1 cellular context compared by ENCODE assay signal in the genomic region with DNA sequence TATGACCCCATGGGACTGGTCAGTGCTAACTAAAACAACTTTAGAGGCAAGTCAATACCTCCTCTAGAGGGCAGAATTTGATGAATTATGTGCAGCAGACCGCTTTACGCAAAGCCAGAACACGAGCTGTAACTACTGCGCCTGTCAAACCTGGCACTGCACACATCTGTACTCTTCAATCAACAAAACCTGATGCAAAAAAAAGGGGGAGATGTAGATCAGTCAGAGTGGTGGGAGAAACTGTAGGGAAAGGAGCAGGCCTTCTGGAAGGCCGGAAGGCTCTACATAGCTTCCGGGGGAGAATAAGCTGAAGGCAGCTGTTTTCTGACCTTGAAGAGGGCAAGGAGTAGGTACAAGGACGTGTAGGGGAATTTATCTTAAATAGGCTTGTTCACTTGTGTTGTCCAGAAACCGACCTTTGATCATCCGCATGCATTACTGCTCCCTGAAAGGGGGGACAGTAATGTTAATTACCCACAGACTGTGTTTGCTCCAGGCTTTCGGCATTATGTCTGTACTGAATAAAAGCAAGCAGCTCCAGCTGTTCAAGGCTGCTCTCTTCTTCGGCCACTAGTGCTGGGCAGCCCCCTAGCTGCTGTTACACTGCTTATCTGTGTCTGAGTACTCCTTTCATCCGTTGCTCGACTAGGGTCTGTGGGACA.
TF ChIP-seq lines count a peak whose summit lies in the region.

No MANE protein-coding gene starts in this region.

TF ChIP-seq in HepG2, 621 proteins besides CTCF, POLR2A, EP300 and RAD21 (continued from another document and continues in another):
- TF ChIP-seq, protein P1, sequence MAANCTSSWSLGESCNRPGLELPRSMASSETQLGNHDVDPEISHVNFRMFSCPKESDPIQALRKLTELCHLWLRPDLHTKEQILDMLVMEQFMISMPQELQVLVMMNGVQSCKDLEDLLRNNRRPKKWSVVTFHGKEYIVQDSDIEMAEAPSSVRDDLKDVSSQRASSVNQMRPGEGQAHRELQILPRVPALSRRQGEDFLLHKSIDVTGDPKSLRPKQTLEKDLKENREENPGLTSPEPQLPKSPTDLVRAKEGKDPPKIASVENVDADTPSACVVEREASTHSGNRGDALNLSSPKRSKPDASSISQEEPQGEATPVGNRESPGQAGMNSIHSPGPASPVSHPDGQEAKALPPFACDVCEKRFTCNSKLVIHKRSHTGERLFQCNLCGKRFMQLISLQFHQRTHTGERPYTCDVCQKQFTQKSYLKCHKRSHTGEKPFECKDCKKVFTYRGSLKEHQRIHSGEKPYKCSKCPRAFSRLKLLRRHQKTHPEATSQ (CRISPR knock-in tag; IDR thresholded peaks at IDR 0.05; ENCODE audit: borderline replicate concordance): 0 out of 2 replicates have a peak, but pooled peaks have one; percentile 31
- peak; percentile 58 for TF ChIP-seq SAP130 (CRISPR knock-in tag; IDR thresholded peaks at IDR 0.05; ENCODE audit: low read depth)
- peak; percentile 58; the same call in 1 of the 2 replicates for TF ChIP-seq ZNF292 (CRISPR knock-in tag; IDR thresholded peaks at IDR 0.05; ENCODE audit: borderline replicate concordance, low read depth)
- TF ChIP-seq CBX2 (IDR thresholded peaks at IDR 0.05; ENCODE audit: low read depth, low read length): no peak
- TF ChIP-seq CBX2 (CRISPR knock-in tag; IDR thresholded peaks at IDR 0.05; ENCODE audit: low read depth): no peak
- no peak for TF ChIP-seq ZNF441 (CRISPR knock-in tag; IDR thresholded peaks at IDR 0.05; ENCODE audit: borderline replicate concordance)
- no peak for TF ChIP-seq MATR3 (CRISPR knock-in tag; IDR thresholded peaks at IDR 0.05)
- no peak for TF ChIP-seq SIX1 (CRISPR knock-in tag; IDR thresholded peaks at IDR 0.05; ENCODE audit: borderline replicate concordance)
- TF ChIP-seq, protein P2, sequence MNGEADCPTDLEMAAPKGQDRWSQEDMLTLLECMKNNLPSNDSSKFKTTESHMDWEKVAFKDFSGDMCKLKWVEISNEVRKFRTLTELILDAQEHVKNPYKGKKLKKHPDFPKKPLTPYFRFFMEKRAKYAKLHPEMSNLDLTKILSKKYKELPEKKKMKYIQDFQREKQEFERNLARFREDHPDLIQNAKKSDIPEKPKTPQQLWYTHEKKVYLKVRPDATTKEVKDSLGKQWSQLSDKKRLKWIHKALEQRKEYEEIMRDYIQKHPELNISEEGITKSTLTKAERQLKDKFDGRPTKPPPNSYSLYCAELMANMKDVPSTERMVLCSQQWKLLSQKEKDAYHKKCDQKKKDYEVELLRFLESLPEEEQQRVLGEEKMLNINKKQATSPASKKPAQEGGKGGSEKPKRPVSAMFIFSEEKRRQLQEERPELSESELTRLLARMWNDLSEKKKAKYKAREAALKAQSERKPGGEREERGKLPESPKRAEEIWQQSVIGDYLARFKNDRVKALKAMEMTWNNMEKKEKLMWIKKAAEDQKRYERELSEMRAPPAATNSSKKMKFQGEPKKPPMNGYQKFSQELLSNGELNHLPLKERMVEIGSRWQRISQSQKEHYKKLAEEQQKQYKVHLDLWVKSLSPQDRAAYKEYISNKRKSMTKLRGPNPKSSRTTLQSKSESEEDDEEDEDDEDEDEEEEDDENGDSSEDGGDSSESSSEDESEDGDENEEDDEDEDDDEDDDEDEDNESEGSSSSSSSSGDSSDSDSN (CRISPR knock-in tag; IDR thresholded peaks at IDR 0.05): no peak
- peak; percentile 40; the same call in 1 of the 2 replicates for TF ChIP-seq HMG20B (CRISPR knock-in tag; conservative IDR thresholded peaks at IDR 0.05)
- no peak for TF ChIP-seq SUZ12 (IDR thresholded peaks at IDR 0.05; ENCODE audit: low read depth, low read length)
- no peak for TF ChIP-seq PHB2 (IDR thresholded peaks at IDR 0.05; ENCODE audit: partially characterized antibody)
- TF ChIP-seq, protein P3, sequence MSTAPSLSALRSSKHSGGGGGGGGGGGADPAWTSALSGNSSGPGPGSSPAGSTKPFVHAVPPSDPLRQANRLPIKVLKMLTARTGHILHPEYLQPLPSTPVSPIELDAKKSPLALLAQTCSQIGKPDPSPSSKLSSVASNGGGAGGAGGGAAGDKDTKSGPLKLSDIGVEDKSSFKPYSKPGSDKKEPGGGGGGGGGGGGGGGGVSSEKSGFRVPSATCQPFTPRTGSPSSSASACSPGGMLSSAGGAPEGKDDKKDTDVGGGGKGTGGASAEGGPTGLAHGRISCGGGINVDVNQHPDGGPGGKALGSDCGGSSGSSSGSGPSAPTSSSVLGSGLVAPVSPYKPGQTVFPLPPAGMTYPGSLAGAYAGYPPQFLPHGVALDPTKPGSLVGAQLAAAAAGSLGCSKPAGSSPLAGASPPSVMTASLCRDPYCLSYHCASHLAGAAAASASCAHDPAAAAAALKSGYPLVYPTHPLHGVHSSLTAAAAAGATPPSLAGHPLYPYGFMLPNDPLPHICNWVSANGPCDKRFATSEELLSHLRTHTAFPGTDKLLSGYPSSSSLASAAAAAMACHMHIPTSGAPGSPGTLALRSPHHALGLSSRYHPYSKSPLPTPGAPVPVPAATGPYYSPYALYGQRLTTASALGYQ (CRISPR knock-in tag; IDR thresholded peaks at IDR 0.05): peak; percentile 68
- no peak for TF ChIP-seq ZNF616 (CRISPR knock-in tag; IDR thresholded peaks at IDR 0.05; ENCODE audit: low read depth)
- TF ChIP-seq, protein P4, sequence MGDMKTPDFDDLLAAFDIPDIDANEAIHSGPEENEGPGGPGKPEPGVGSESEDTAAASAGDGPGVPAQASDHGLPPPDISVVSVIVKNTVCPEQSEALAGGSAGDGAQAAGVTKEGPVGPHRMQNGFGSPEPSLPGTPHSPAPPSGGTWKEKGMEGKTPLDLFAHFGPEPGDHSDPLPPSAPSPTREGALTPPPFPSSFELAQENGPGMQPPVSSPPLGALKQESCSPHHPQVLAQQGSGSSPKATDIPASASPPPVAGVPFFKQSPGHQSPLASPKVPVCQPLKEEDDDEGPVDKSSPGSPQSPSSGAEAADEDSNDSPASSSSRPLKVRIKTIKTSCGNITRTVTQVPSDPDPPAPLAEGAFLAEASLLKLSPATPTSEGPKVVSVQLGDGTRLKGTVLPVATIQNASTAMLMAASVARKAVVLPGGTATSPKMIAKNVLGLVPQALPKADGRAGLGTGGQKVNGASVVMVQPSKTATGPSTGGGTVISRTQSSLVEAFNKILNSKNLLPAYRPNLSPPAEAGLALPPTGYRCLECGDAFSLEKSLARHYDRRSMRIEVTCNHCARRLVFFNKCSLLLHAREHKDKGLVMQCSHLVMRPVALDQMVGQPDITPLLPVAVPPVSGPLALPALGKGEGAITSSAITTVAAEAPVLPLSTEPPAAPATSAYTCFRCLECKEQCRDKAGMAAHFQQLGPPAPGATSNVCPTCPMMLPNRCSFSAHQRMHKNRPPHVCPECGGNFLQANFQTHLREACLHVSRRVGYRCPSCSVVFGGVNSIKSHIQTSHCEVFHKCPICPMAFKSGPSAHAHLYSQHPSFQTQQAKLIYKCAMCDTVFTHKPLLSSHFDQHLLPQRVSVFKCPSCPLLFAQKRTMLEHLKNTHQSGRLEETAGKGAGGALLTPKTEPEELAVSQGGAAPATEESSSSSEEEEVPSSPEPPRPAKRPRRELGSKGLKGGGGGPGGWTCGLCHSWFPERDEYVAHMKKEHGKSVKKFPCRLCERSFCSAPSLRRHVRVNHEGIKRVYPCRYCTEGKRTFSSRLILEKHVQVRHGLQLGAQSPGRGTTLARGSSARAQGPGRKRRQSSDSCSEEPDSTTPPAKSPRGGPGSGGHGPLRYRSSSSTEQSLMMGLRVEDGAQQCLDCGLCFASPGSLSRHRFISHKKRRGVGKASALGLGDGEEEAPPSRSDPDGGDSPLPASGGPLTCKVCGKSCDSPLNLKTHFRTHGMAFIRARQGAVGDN (CRISPR knock-in tag; IDR thresholded peaks at IDR 0.05): no peak
- TF ChIP-seq, protein P5, sequence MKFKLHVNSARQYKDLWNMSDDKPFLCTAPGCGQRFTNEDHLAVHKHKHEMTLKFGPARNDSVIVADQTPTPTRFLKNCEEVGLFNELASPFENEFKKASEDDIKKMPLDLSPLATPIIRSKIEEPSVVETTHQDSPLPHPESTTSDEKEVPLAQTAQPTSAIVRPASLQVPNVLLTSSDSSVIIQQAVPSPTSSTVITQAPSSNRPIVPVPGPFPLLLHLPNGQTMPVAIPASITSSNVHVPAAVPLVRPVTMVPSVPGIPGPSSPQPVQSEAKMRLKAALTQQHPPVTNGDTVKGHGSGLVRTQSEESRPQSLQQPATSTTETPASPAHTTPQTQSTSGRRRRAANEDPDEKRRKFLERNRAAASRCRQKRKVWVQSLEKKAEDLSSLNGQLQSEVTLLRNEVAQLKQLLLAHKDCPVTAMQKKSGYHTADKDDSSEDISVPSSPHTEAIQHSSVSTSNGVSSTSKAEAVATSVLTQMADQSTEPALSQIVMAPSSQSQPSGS (CRISPR knock-in tag; IDR thresholded peaks at IDR 0.05): no peak
- TF ChIP-seq, protein P6, sequence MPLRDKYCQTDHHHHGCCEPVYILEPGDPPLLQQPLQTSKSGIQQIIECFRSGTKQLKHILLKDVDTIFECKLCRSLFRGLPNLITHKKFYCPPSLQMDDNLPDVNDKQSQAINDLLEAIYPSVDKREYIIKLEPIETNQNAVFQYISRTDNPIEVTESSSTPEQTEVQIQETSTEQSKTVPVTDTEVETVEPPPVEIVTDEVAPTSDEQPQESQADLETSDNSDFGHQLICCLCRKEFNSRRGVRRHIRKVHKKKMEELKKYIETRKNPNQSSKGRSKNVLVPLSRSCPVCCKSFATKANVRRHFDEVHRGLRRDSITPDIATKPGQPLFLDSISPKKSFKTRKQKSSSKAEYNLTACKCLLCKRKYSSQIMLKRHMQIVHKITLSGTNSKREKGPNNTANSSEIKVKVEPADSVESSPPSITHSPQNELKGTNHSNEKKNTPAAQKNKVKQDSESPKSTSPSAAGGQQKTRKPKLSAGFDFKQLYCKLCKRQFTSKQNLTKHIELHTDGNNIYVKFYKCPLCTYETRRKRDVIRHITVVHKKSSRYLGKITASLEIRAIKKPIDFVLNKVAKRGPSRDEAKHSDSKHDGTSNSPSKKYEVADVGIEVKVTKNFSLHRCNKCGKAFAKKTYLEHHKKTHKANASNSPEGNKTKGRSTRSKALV (CRISPR knock-in tag; IDR thresholded peaks at IDR 0.05): 0 out of 2 replicates have a peak, but pooled peaks have one; percentile 57
- TF ChIP-seq, protein P7, sequence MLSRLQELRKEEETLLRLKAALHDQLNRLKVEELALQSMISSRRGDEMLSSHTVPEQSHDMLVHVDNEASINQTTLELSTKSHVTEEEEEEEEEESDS (CRISPR knock-in tag; IDR thresholded peaks at IDR 0.05; ENCODE audit: borderline replicate concordance): no peak
- TF ChIP-seq, protein P8, sequence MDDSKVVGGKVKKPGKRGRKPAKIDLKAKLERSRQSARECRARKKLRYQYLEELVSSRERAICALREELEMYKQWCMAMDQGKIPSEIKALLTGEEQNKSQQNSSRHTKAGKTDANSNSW (CRISPR knock-in tag; IDR thresholded peaks at IDR 0.05; ENCODE audit: borderline replicate concordance): no peak
- TF ChIP-seq TBP (CRISPR knock-in tag; IDR thresholded peaks at IDR 0.05): no peak
- TF ChIP-seq WIZ (CRISPR knock-in tag; IDR thresholded peaks at IDR 0.05): no peak
- 0 out of 2 replicates have a peak, but pooled peaks have one; percentile 8 for TF ChIP-seq POGZ (CRISPR knock-in tag; IDR thresholded peaks at IDR 0.05)
- no peak for TF ChIP-seq HIVEP1 (CRISPR knock-in tag; IDR thresholded peaks at IDR 0.05)
- TF ChIP-seq ZNF205 (CRISPR knock-in tag; IDR thresholded peaks at IDR 0.05): no peak
- peak; percentile 68; the same call in 1 of the 2 replicates for TF ChIP-seq DPF2 (CRISPR knock-in tag; IDR thresholded peaks at IDR 0.05; ENCODE audit: borderline replicate concordance, low read depth)
- TF ChIP-seq, protein P9, sequence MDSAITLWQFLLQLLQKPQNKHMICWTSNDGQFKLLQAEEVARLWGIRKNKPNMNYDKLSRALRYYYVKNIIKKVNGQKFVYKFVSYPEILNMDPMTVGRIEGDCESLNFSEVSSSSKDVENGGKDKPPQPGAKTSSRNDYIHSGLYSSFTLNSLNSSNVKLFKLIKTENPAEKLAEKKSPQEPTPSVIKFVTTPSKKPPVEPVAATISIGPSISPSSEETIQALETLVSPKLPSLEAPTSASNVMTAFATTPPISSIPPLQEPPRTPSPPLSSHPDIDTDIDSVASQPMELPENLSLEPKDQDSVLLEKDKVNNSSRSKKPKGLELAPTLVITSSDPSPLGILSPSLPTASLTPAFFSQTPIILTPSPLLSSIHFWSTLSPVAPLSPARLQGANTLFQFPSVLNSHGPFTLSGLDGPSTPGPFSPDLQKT (CRISPR knock-in tag; IDR thresholded peaks at IDR 0.05; ENCODE audit: borderline replicate concordance): no peak
- no peak for TF ChIP-seq PHF5A (CRISPR knock-in tag; IDR thresholded peaks at IDR 0.05; ENCODE audit: low read depth, unreplicated experiment)
- TF ChIP-seq, protein P10, sequence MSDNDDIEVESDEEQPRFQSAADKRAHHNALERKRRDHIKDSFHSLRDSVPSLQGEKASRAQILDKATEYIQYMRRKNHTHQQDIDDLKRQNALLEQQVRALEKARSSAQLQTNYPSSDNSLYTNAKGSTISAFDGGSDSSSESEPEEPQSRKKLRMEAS (IDR thresholded peaks at IDR 0.05): no peak
- TF ChIP-seq SATB2 (CRISPR knock-in tag; IDR thresholded peaks at IDR 0.05): no peak
- TF ChIP-seq, protein P11, sequence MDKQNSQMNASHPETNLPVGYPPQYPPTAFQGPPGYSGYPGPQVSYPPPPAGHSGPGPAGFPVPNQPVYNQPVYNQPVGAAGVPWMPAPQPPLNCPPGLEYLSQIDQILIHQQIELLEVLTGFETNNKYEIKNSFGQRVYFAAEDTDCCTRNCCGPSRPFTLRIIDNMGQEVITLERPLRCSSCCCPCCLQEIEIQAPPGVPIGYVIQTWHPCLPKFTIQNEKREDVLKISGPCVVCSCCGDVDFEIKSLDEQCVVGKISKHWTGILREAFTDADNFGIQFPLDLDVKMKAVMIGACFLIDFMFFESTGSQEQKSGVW (CRISPR knock-in tag; IDR thresholded peaks at IDR 0.05; ENCODE audit: borderline replicate concordance): no peak
- TF ChIP-seq, protein P12, sequence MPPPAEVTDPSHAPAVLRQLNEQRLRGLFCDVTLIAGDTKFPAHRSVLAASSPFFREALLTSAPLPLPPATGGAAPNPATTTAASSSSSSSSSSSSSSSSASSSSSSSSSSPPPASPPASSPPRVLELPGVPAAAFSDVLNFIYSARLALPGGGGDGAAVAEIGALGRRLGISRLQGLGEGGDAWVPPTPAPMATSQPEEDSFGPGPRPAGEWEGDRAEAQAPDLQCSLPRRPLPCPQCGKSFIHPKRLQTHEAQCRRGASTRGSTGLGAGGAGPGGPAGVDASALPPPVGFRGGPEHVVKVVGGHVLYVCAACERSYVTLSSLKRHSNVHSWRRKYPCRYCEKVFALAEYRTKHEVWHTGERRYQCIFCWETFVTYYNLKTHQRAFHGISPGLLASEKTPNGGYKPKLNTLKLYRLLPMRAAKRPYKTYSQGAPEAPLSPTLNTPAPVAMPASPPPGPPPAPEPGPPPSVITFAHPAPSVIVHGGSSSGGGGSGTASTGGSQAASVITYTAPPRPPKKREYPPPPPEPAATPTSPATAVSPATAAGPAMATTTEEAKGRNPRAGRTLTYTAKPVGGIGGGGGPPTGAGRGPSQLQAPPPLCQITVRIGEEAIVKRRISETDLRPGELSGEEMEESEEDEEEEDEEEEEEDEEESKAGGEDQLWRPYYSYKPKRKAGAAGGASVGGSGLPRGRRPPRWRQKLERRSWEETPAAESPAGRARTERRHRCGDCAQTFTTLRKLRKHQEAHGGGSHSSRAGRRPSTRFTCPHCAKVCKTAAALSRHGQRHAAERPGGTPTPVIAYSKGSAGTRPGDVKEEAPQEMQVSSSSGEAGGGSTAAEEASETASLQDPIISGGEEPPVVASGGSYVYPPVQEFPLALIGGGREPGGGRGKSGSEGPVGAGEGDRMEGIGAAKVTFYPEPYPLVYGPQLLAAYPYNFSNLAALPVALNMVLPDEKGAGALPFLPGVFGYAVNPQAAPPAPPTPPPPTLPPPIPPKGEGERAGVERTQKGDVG (CRISPR knock-in tag; IDR thresholded peaks at IDR 0.05; ENCODE audit: borderline replicate concordance): peak; percentile 86; the same call in 1 of the 2 replicates
- TF ChIP-seq ZNF777 (CRISPR knock-in tag; IDR thresholded peaks at IDR 0.05): 0 out of 2 replicates have a peak, but pooled peaks have one; percentile 13
- TF ChIP-seq CEBPB (IDR thresholded peaks at IDR 0.05; ENCODE audit: borderline replicate concordance, low read depth, low read length): no peak
